13 cellular contexts compared by ENCODE assay signal in genomic region chr5:148829734-148830133, GRCh38. TPM values are rescaled to one million over a fixed set of nuclear protein-coding genes. Genes with fewer than 3 reads are reported as not detected.
DNase-seq lines count a peak whose midpoint lies in the region; ATAC-seq, FAIRE-seq and TF ChIP-seq lines count a peak whose summit lies in the region.
"Had no signal": no experiment of that assay in that cellular context is flagged by ENCODE, and none has a peak within 500 bp of the region (broad histone marks: within the 10 kb centered on the region; RNA-seq: fewer than 3 reads in every experiment).

No MANE protein-coding gene starts in this region.

- no peak for TF ChIP-seq CTCF in OCI-LY7 (conservative IDR thresholded peaks at IDR 0.05; ENCODE audit: low read length)
- no peak for TF ChIP-seq CTCF in endothelial cell of umbilical vein (IDR thresholded peaks at IDR 0.05; ENCODE audit: extremely low read depth in 1 of 2, insufficient read depth in 1 of 2, low read depth in 1 of 2, low read length in 2 of 2)
- no peak for TF ChIP-seq CTCF in natural killer cell (IDR thresholded peaks at IDR 0.05)

- H3K4me3 Mint-ChIP-seq in natural killer cell = peak overlapping the region; percentile 98
- H3K4me3 Mint-ChIP-seq: T-helper 2 cell treated with Interferon-gamma antibody and Interleukin-4, amounts not matched to agents 5 μg/mL and 100 μg/mL, for 36 hours had no signal

- H4K20me1 ChIP-seq in BLaER1 treated with 17β-estradiol and CSF1 and Interleukin-3, amounts not matched to agents 10 nM and 100 nM = peaks cover 0 to 81% (median 10%) of the 10 kb centered on the region in 11 experiments; a peak in 14 of 22 replicates
- no peaks in the 10 kb centered on the region for H4K20me1 ChIP-seq in OCI-LY7 (ENCODE audit: insufficient read depth, low read length)
- H4K20me1 ChIP-seq in endothelial cell of umbilical vein (replicated peaks; ENCODE audit: control insufficient read depth, extremely low read depth, insufficient read depth, low read length) = no peaks in the 10 kb centered on the region

- no peaks in the 10 kb centered on the region for H3K9me1 ChIP-seq in endothelial cell of umbilical vein (replicated peaks; ENCODE audit: control insufficient read depth, extremely low read depth, insufficient read depth, low read length)

- no peaks in the 10 kb centered on the region for H3K9me2 ChIP-seq in OCI-LY7 (ENCODE audit: insufficient read depth, low read length)

- no peaks in the 10 kb centered on the region for H3K9me3 Mint-ChIP-seq in natural killer cell
- H3K9me3 Mint-ChIP-seq: T-helper 2 cell treated with Interferon-gamma antibody and Interleukin-4, amounts not matched to agents 5 μg/mL and 100 μg/mL, for 36 hours had no signal

- DNase-seq in OCI-LY7 (ENCODE audit: low spot score) (no peak), endothelial cell of umbilical vein (ENCODE audit: low read depth, low spot score) (no peak), natural killer cell (no peak), mucosa of gallbladder (ENCODE audit: low spot score) (no peak), ecto neural progenitor cell (ENCODE audit: low spot score) (no peak), GM19239 (ENCODE audit: insufficient read length, low spot score) (no peak)
- no peak for DNase-seq in stimulated activated CD8-positive, alpha-beta memory T cell treated with anti-CD3 and anti-CD28 coated beads, Interleukin-4, amount 100 ng/mL, for 48 hours
- DNase-seq: activated gamma-delta T cell, COR-L47 had no signal

- TF ChIP-seq POLR2A in endothelial cell of umbilical vein (IDR thresholded peaks at IDR 0.05; ENCODE audit: low read depth, low read length) = no peak

- POLR2A ChIA-PET in OCI-LY7 (lab: Charles Lee) = interaction anchor here (1.1 to 5.7 kb wide), 7 partner anchors 12 to 69 kb away, joined by 3 to 34 read pairs (median 5); no protein-coding TSS in a partner anchor
- POLR2A ChIA-PET in endothelial cell of umbilical vein (lab: Charles Lee) = interaction anchor here (0.8 kb wide), 1 partner anchor 167 kb away, joined by 3 read pairs; no protein-coding TSS in a partner anchor

- H3K4me2 ChIP-seq in BLaER1 treated with 17β-estradiol and CSF1 and Interleukin-3, amounts not matched to agents 10 nM and 100 nM = peak overlapping the region; percentile 88 to 99 (median 97)
- H3K4me2 ChIP-seq in OCI-LY7 (ENCODE audit: low read length) (peak overlapping the region; percentile 85), endothelial cell of umbilical vein (ENCODE audit: insufficient read depth, low read length) (peak overlapping the region; percentile 92)

- peaks cover 40% of the 10 kb centered on the region for H3K36me3 Mint-ChIP-seq in natural killer cell

- H3K79me2 ChIP-seq in OCI-LY7 (ENCODE audit: insufficient read depth, low read depth, low read length) = peaks cover 72% of the 10 kb centered on the region
- peaks cover 20% of the 10 kb centered on the region for H3K79me2 ChIP-seq in endothelial cell of umbilical vein (ENCODE audit: control insufficient read depth, insufficient read depth, low read length)

- ATAC-seq in natural killer cell = no peak

- peaks cover 73 to 90% of the 10 kb centered on the region in 2 donors for H3K4me1 Mint-ChIP-seq in natural killer cell

- H3K27me3 Mint-ChIP-seq in natural killer cell (ENCODE audit: low read depth in 2 of 2) = no peaks in the 10 kb centered on the region

- FAIRE-seq in endothelial cell of umbilical vein (lab: Jason Lieb, UNC) (no peak), GM19239 (lab: Jason Lieb, UNC) (no peak)
- FAIRE-seq: endometrium had no signal

- H3K27ac ChIP-seq in BLaER1 treated with 17β-estradiol and CSF1 and Interleukin-3, amounts not matched to agents 10 nM and 100 nM = peak overlapping the region in 10 of 11 experiments; percentile 3 to 91 (median 57); a peak in 14 of 22 replicates
- H3K27ac ChIP-seq in OCI-LY7 (ENCODE audit: low read depth, low read length, poor library complexity, severe bottlenecking) (peak overlapping the region; percentile 95), endothelial cell of umbilical vein (ENCODE audit: insufficient read depth, low read depth, low read length) (no peak overlapping the region)
- H3K27ac ChIP-seq: thyroid gland had no signal

- H2AFZ ChIP-seq in OCI-LY7 (ENCODE audit: low read length) (no peak overlapping the region; the same call in 1 of the 2 replicates), endothelial cell of umbilical vein (ENCODE audit: low read depth, low read length) (no peak overlapping the region)

- peak overlapping the region; percentile 89 to 91 for H3K27ac Mint-ChIP-seq in natural killer cell
- H3K27ac Mint-ChIP-seq: T-helper 2 cell treated with Interferon-gamma antibody and Interleukin-4, amounts not matched to agents 5 μg/mL and 100 μg/mL, for 36 hours had no signal

- H3K4me3 ChIP-seq in BLaER1 treated with 17β-estradiol and CSF1 and Interleukin-3, amounts not matched to agents 10 nM and 100 nM = peak overlapping the region; percentile 64 to 84 (median 73)
- H3K4me3 ChIP-seq in OCI-LY7 (ENCODE audit: low read depth, low read length, poor library complexity, severe bottlenecking) = peak overlapping the region; percentile 76
- no peak overlapping the region for H3K4me3 ChIP-seq in endothelial cell of umbilical vein (replicated peaks in 1 of 3; ENCODE audit: insufficient read depth in 1 of 3, low read depth in 1 of 3, low read length in 3 of 3)

- peaks cover 73 to 97% (median 89%) of the 10 kb centered on the region in 10 experiments for H3K4me1 ChIP-seq in BLaER1 treated with 17β-estradiol and CSF1 and Interleukin-3, amounts not matched to agents 10 nM and 100 nM
- peaks cover 65% of the 10 kb centered on the region for H3K4me1 ChIP-seq in OCI-LY7 (ENCODE audit: insufficient read depth, low read length, poor library complexity, severe bottlenecking)
- peaks cover 34% of the 10 kb centered on the region for H3K4me1 ChIP-seq in endothelial cell of umbilical vein (ENCODE audit: control insufficient read depth, extremely low read depth, insufficient read depth, low read length)

- intact Hi-C loops in OCI-LY7 (cut with micrococcal nuclease; ENCODE audit: unreplicated experiment) = loop anchor here (2.0 to 10.0 kb wide), 6 partner anchors 21 to 1725 kb away; partner anchors contain the start of genes CSNK1A1, FBXO38 and GRPEL2
- intact Hi-C loops in endothelial cell of umbilical vein (cut with micrococcal nuclease) = no loop called here
- intact Hi-C loops in natural killer cell (cut with micrococcal nuclease) = loop anchor here (2.0 to 5.0 kb wide), 3 partner anchors 33 to 87 kb away; no protein-coding TSS in a partner anchor

- dilution Hi-C loops in endothelial cell of umbilical vein (cut with MboI; ENCODE audit: extremely low pct_ligation_motif_present, low sequenced_read_pairs) = no loop called here

- BruUV-seq in OCI-LY7 (replicated peaks; lab: Mats Ljungman, UMichigan) (no TSS peak), endothelial cell of umbilical vein (replicated peaks; lab: Mats Ljungman, UMichigan) (no TSS peak)

- peaks cover 0 to 42% (median 5%) of the 10 kb centered on the region in 11 experiments; a peak in 7 of 22 replicates for H3K36me3 ChIP-seq in BLaER1 treated with 17β-estradiol and CSF1 and Interleukin-3, amounts not matched to agents 10 nM and 100 nM
- H3K36me3 ChIP-seq in OCI-LY7 (ENCODE audit: insufficient read depth, low read length) (no peaks in the 10 kb centered on the region), endothelial cell of umbilical vein (ENCODE audit: control insufficient read depth in 2 of 2, extremely low read depth in 1 of 2, insufficient read depth in 2 of 2, low read length in 2 of 2) (no peaks in the 10 kb centered on the region)
- H3K36me3 ChIP-seq: thyroid gland had no signal

- peak overlapping the region; percentile 29 to 88 (median 84); a peak in 20 of 22 replicates for H3K9ac ChIP-seq in BLaER1 treated with 17β-estradiol and CSF1 and Interleukin-3, amounts not matched to agents 10 nM and 100 nM
- no peak overlapping the region for H3K9ac ChIP-seq in endothelial cell of umbilical vein (replicated peaks; ENCODE audit: extremely low read depth, insufficient read depth, low read length)

- CTCF ChIA-PET in OCI-LY7 (lab: Charles Lee; ENCODE audit: unreplicated experiment) = interaction anchor here (1.5 to 2.2 kb wide), 3 partner anchors 8 to 99 kb away, joined by 3 to 11 read pairs (median 11); no protein-coding TSS in a partner anchor
- CTCF ChIA-PET in endothelial cell of umbilical vein (lab: Charles Lee) = interaction anchor here (1.1 to 3.6 kb wide), 3 partner anchors 9 to 206 kb away, joined by 4 to 28 read pairs (median 15); no protein-coding TSS in a partner anchor

- no peaks in the 10 kb centered on the region for H3K27me3 ChIP-seq in BLaER1 treated with 17β-estradiol and CSF1 and Interleukin-3, amounts not matched to agents 10 nM and 100 nM
- H3K27me3 ChIP-seq in endothelial cell of umbilical vein (ENCODE audit: control insufficient read depth in 2 of 2, insufficient read depth in 2 of 2, low read length in 2 of 2) = no peaks in the 10 kb centered on the region

- H3K9me3 ChIP-seq in BLaER1 treated with 17β-estradiol and CSF1 and Interleukin-3, amounts not matched to agents 10 nM and 100 nM (replicated peaks in 1 of 11) = no peaks in the 10 kb centered on the region
- H3K9me3 ChIP-seq in OCI-LY7 (ENCODE audit: low read length) = no peaks in the 10 kb centered on the region
- no peaks in the 10 kb centered on the region for H3K9me3 ChIP-seq in endothelial cell of umbilical vein (replicated peaks; ENCODE audit: control insufficient read depth, insufficient read depth, low read length)
- H3K9me3 ChIP-seq: thyroid gland had no signal

TF ChIP-seq in endothelial cell of umbilical vein, 7 proteins besides CTCF, POLR2A, EP300 and RAD21 (continues in another document):
- TF ChIP-seq EZH2 (IDR thresholded peaks at IDR 0.05; ENCODE audit: borderline replicate concordance, low read depth, low read length, severe bottlenecking) (no peak), MYC (IDR thresholded peaks at IDR 0.05; ENCODE audit: low read depth, low read length) (no peak), JUN (IDR thresholded peaks at IDR 0.05; ENCODE audit: borderline replicate concordance, insufficient read depth, insufficient read length, low read depth) (no peak), POLR2AphosphoS5 (IDR thresholded peaks at IDR 0.05; ENCODE audit: insufficient read depth, low read depth, low read length) (no peak), GATA2 (IDR thresholded peaks at IDR 0.05; ENCODE audit: insufficient read depth, insufficient read length, low read depth, low read length) (no peak)

RNA-seq across cellular contexts. Expression of gene ADRB2, which starts 3.3 kb away (rescaled TPM):
- 14.6 and 16.8 TPM in 2 replicates for total RNA-seq in OCI-LY7 (2014; rRNA removed; shearing (Covaris generic))
- total RNA-seq in OCI-LY7 (2022) (4.4 and 4.6 TPM in 2 replicates), endothelial cell of umbilical vein (0.60 and 0.86 TPM in 2 replicates), natural killer cell (10 to 100 TPM; 47.1 to 78.9 (median 60.7) TPM), mucosa of gallbladder (3.4 TPM)
- polyA plus RNA-seq in endothelial cell of umbilical vein = 0.88 and 0.96 TPM in 2 replicates
- 0.83 and 0.85 TPM in 2 replicates for polyA plus RNA-seq in endothelial cell of umbilical vein (2011; cell fraction: cytosol; rRNA removed)
- polyA plus RNA-seq in endothelial cell of umbilical vein (2011; cell fraction: nucleus; rRNA removed) = 0.87 and 1.1 TPM in 2 replicates
- polyA plus RNA-seq in endothelial cell of umbilical vein (2012) = 0.79 and 1.3 TPM in 2 replicates
- polyA minus RNA-seq in endothelial cell of umbilical vein = 1.7 and 2.6 TPM in 2 replicates
- polyA minus RNA-seq in endothelial cell of umbilical vein (2011; cell fraction: cytosol; rRNA and poly(A)+ RNA removed) = 1.0 TPM
- 2.7 and 2.9 TPM in 2 replicates for polyA minus RNA-seq in endothelial cell of umbilical vein (2011; cell fraction: nucleus; rRNA and poly(A)+ RNA removed)

Comparison
In these comparisons a context has a peak if more than half of its experiments do, and no peak if none do; other contexts are left out.
1. H3K4me3 ChIP-seq: peak in BLaER1 treated with 17β-estradiol and CSF1 and Interleukin-3, amounts not matched to agents 10 nM and 100 nM (10 of 10) and OCI-LY7 (single experiment); none in endothelial cell of umbilical vein (0 of 3).
2. Peak in every context shown above with its lines, with median percentiles within 50 percentile points of each other: H3K4me2 ChIP-seq.